In the genomic region with DNA sequence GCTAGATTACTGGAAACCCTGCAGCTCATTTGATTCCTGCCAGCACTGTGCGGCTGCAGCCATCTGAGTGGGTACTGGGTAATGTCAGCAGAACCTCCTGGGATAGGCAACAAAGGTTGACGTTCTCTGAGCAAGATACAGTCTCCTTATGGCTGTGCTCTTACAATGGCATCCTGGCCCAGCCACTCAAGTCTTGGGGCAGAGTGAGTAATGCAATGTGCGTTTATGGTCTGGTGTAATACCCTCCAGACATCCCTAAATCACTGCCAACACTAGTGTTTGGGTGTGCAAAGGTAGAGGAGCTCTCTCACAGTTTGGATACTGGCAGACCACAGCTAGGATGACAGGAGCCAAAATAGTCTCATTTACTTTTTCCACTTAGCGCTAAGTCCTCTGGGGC, we compare ENCODE assay signal across 25 cellular contexts.
A peak's percentile ranks its signal among the peaks of the same experiment; 100 is the strongest.
DNase-seq lines count a peak whose midpoint lies in the region; ATAC-seq and TF ChIP-seq lines count a peak whose summit lies in the region.
"Had no signal": no experiment of that assay in that cellular context is flagged by ENCODE, and none has a peak within 500 bp of the region (broad histone marks: within the 10 kb centered on the region; RNA-seq: fewer than 3 reads in every experiment).

No MANE protein-coding gene starts in this region.

- H3K27me3 Mint-ChIP-seq in progenitor cell of endocrine pancreas = peaks cover 18% of the 10 kb centered on the region
- H3K27me3 Mint-ChIP-seq: activated CD4-positive, alpha-beta T cell treated with anti-CD3 and anti-CD28 coated beads, Interleukin-2, amount 10 ng/mL, durations not matched to agents 24 days and 14 days; activated naive CD8-positive, alpha-beta T cell treated with anti-CD3 and anti-CD28 coated beads, Interleukin-2, amount 10 ng/mL, durations not matched to agents 7 days and 5 days had no signal

- H3K9me3 Mint-ChIP-seq in stimulated activated effector memory CD8-positive, alpha-beta T cell treated with anti-CD3 and anti-CD28 coated beads, Interleukin-12 subunit alpha, Interleukin-12 subunit beta, amount 100 ng/mL, for 72 hours = peaks cover 20% of the 10 kb centered on the region
- no peaks in the 10 kb centered on the region for H3K9me3 Mint-ChIP-seq in progenitor cell of endocrine pancreas (ENCODE audit: low read depth)
- H3K9me3 Mint-ChIP-seq: activated naive CD8-positive, alpha-beta T cell treated with anti-CD3 and anti-CD28 coated beads, Interleukin-2, amount 10 ng/mL, durations not matched to agents 7 days and 5 days; neural progenitor cell had no signal

- H3K27ac Mint-ChIP-seq in stimulated activated effector memory CD8-positive, alpha-beta T cell treated with anti-CD3 and anti-CD28 coated beads, Interleukin-12 subunit alpha, Interleukin-12 subunit beta, amount 100 ng/mL, for 72 hours = no peak overlapping the region
- H3K27ac Mint-ChIP-seq in progenitor cell of endocrine pancreas = no peak overlapping the region
- H3K27ac Mint-ChIP-seq: activated CD4-positive, alpha-beta T cell treated with anti-CD3 and anti-CD28 coated beads, Interleukin-2, amount 10 ng/mL, durations not matched to agents 24 days and 14 days; activated naive CD8-positive, alpha-beta T cell treated with anti-CD3 and anti-CD28 coated beads, Interleukin-2, amount 10 ng/mL, durations not matched to agents 7 days and 5 days; neural progenitor cell had no signal

- ATAC-seq in left cardiac atrium (peak; percentile 17 to 73), GM18870 (IDR thresholded peaks at IDR 0.05; ENCODE audit: unreplicated experiment) (no peak), HG02884 (IDR thresholded peaks at IDR 0.05; ENCODE audit: unreplicated experiment) (no peak)
- ATAC-seq in stimulated activated effector memory CD8-positive, alpha-beta T cell treated with anti-CD3 and anti-CD28 coated beads, Interleukin-12 subunit alpha, Interleukin-12 subunit beta, amount 100 ng/mL, for 72 hours = peak; percentile 13
- ATAC-seq: body of pancreas, PC-3 had no signal

- H3K4me3 Mint-ChIP-seq in stimulated activated effector memory CD8-positive, alpha-beta T cell treated with anti-CD3 and anti-CD28 coated beads, Interleukin-12 subunit alpha, Interleukin-12 subunit beta, amount 100 ng/mL, for 72 hours = no peak overlapping the region
- H3K4me3 Mint-ChIP-seq in progenitor cell of endocrine pancreas (ENCODE audit: low read depth) = no peak overlapping the region
- H3K4me3 Mint-ChIP-seq: activated CD4-positive, alpha-beta T cell treated with anti-CD3 and anti-CD28 coated beads, Interleukin-2, amount 10 ng/mL, durations not matched to agents 24 days and 14 days; activated naive CD8-positive, alpha-beta T cell treated with anti-CD3 and anti-CD28 coated beads, Interleukin-2, amount 10 ng/mL, durations not matched to agents 7 days and 5 days; neural progenitor cell had no signal

- no peak for TF ChIP-seq CTCF in progenitor cell of endocrine pancreas (IDR thresholded peaks at IDR 0.05; ENCODE audit: unreplicated experiment)

- intact Hi-C loops in left cardiac atrium (cut with DNase I) = no loop called here

- DNase-seq in AG20443 (ENCODE audit: low spot score) (peak; percentile 42), NCI-H446 treated with DMSO at 0.1 percent for 48 hours (lab: John Stamatoyannopoulos, UW) (peak; percentile 55), left cardiac atrium (no peak), progenitor cell of endocrine pancreas (ENCODE audit: low spot score, unreplicated experiment) (no peak), cerebellum (ENCODE audit: low spot score) (no peak)
- DNase-seq in stimulated activated effector memory CD8-positive, alpha-beta T cell treated with anti-CD3 and anti-CD28 coated beads, Interleukin-12 subunit alpha, Interleukin-12 subunit beta, amount 100 ng/mL, for 72 hours (ENCODE audit: low spot score in 2 of 2) = no peak
- DNase-seq: activated CD4-positive, alpha-beta T cell treated with anti-CD3 and anti-CD28 coated beads, Interleukin-2, amount 10 ng/mL, durations not matched to agents 24 days and 14 days; activated effector memory CD4-positive, alpha-beta T cell treated with anti-CD3 and anti-CD28 coated beads, Interleukin-2, amount 50 U/mL, for 16 hours; activated naive CD8-positive, alpha-beta T cell treated with anti-CD3 and anti-CD28 coated beads, Interleukin-2, amount 10 ng/mL, durations not matched to agents 7 days and 5 days; activated T-cell treated with anti-CD3 and anti-CD28 coated beads, Interleukin-2, amount 50 U/mL, for 1 hour; body of pancreas; Caco-2; heart left ventricle; kidney glomerular epithelial cell; mammary epithelial cell; NCI-H1092 treated with DMSO at 0.1 percent for 48 hours; NCI-H187; NCI-H524 treated with DMSO at 0.1 percent for 48 hours; NK-92 treated with Interleukin-12 subunit alpha and Interleukin-12 subunit beta, amount 100 ng/mL, for 24 hours; PC-3; transverse colon; WERI-Rb-1 had no signal

- no peaks in the 10 kb centered on the region for H3K36me3 Mint-ChIP-seq in stimulated activated effector memory CD8-positive, alpha-beta T cell treated with anti-CD3 and anti-CD28 coated beads, Interleukin-12 subunit alpha, Interleukin-12 subunit beta, amount 100 ng/mL, for 72 hours
- no peaks in the 10 kb centered on the region for H3K36me3 Mint-ChIP-seq in progenitor cell of endocrine pancreas (ENCODE audit: insufficient read depth)
- H3K36me3 Mint-ChIP-seq: activated naive CD8-positive, alpha-beta T cell treated with anti-CD3 and anti-CD28 coated beads, Interleukin-2, amount 10 ng/mL, durations not matched to agents 7 days and 5 days; neural progenitor cell had no signal

- no peaks in the 10 kb centered on the region for H3K4me1 Mint-ChIP-seq in stimulated activated effector memory CD8-positive, alpha-beta T cell treated with anti-CD3 and anti-CD28 coated beads, Interleukin-12 subunit alpha, Interleukin-12 subunit beta, amount 100 ng/mL, for 72 hours
- H3K4me1 Mint-ChIP-seq in progenitor cell of endocrine pancreas (ENCODE audit: low read depth) = peaks cover 9% of the 10 kb centered on the region
- H3K4me1 Mint-ChIP-seq: activated CD4-positive, alpha-beta T cell treated with anti-CD3 and anti-CD28 coated beads, Interleukin-2, amount 10 ng/mL, durations not matched to agents 24 days and 14 days; activated naive CD8-positive, alpha-beta T cell treated with anti-CD3 and anti-CD28 coated beads, Interleukin-2, amount 10 ng/mL, durations not matched to agents 7 days and 5 days; neural progenitor cell had no signal

Comparison
In these comparisons a context has a peak if more than half of its experiments do, and no peak if none do; other contexts are left out.
1. DNase-seq: peak in AG20443 (single experiment) and NCI-H446 treated with DMSO at 0.1 percent for 48 hours (single experiment); none in left cardiac atrium (single experiment), stimulated activated effector memory CD8-positive, alpha-beta T cell treated with anti-CD3 and anti-CD28 coated beads, Interleukin-12 subunit alpha, Interleukin-12 subunit beta, amount 100 ng/mL, for 72 hours (0 of 2), progenitor cell of endocrine pancreas (single experiment) and cerebellum (single experiment).
2. ATAC-seq: peak in left cardiac atrium (2 of 2) and stimulated activated effector memory CD8-positive, alpha-beta T cell treated with anti-CD3 and anti-CD28 coated beads, Interleukin-12 subunit alpha, Interleukin-12 subunit beta, amount 100 ng/mL, for 72 hours (single experiment); none in GM18870 (single experiment) and HG02884 (single experiment).